8 cellular contexts compared by ENCODE assay signal in the genomic region with DNA sequence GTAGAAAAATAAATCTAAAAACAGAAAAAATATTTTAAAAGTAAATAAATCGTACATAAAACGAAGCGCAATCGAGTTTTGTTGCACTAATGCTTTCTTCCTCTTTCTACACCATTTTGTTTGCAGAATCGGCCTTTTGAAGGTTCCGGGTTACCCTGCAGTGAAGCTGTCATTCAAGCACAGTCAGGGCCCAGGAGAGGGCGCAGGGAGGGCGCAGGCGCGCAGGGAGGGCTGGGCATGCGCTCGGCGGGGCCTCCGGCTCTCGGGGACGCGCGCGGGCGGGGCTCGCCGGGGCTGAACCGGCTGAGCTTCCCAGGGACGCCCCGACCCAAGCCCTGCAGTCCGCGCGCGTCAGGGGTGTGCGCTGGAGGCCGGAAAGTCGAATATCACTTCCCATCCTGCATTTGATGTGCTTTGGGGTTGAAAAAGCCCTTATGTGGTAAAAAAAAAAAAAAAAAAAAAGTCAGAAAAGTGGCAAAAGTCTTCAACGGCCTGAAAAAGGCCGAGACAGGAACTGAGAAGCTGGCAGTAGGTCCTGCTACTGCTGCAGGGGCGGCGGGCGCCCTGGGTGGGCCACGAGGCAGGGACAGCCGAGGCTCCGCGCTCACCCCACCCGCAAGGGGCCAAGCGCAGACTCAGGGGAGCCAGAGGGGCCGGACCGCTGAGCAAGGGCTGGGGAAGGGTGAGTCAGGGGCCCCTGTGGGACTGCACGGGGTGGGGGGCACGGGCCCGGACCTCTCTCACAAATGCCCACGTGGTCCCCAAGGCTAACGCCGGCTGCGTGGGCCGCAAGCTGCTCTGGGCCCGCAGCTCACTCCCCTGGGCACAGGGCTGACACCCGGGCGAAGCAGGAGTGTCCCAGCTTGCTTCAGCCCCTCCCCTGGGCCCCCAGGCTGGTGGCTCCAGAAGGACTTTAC. TPM values are rescaled to one million over a fixed set of nuclear protein-coding genes. Genes with fewer than 3 reads are reported as not detected.
DNase-seq lines count a peak whose midpoint lies in the region; ATAC-seq and TF ChIP-seq lines count a peak whose summit lies in the region.

No MANE protein-coding gene starts in this region.

- no peaks in the 10 kb centered on the region for H3K9me3 ChIP-seq in BE2C

- H3K4me3 Mint-ChIP-seq in mesothelial cell of epicardium: peak overlapping the region; percentile 60

- no peaks in the 10 kb centered on the region for H3K27me3 ChIP-seq in BE2C

- DNase-seq in BE2C (peak; percentile 93), NOMO-1 treated with DMSO at 0.1 percent for 48 hours (lab: John Stamatoyannopoulos, UW; ENCODE audit: unreplicated experiment) (peak; percentile 95), activated T-cell treated with anti-CD3 and anti-CD28 coated beads for 1 hour (ENCODE audit: low read depth) (peak; percentile 78), epidermal melanocyte (ENCODE audit: insufficient read length, low spot score) (peak; percentile 90), mesothelial cell of epicardium (ENCODE audit: low spot score in 2 of 2, unreplicated experiment in 2 of 2) (peak; percentile 82 to 93)
- peak; percentile 73 for DNase-seq in stimulated activated CD8-positive, alpha-beta memory T cell treated with anti-CD3 and anti-CD28 coated beads, Interleukin-15, amount 100 ng/mL, for 24 hours (ENCODE audit: low read depth)

- peaks cover 11% of the 10 kb centered on the region for H3K4me1 Mint-ChIP-seq in mesothelial cell of epicardium

- H3K27ac Mint-ChIP-seq in mesothelial cell of epicardium: peak overlapping the region; percentile 63

- H3K27me3 Mint-ChIP-seq in mesothelial cell of epicardium (ENCODE audit: low read depth): no peaks in the 10 kb centered on the region

- peak overlapping the region; percentile 52 for H3K4me3 ChIP-seq in BE2C (ENCODE audit: low read depth, low read length)

- no peaks in the 10 kb centered on the region for H3K36me3 ChIP-seq in BE2C

- no peaks in the 10 kb centered on the region for H3K36me3 Mint-ChIP-seq in mesothelial cell of epicardium

- peaks cover 28% of the 10 kb centered on the region for H3K9me3 Mint-ChIP-seq in mesothelial cell of epicardium

- ATAC-seq in GM19324 (IDR thresholded peaks at IDR 0.05; ENCODE audit: low FRiP score, unreplicated experiment) (peak; percentile 70), HG03457 (IDR thresholded peaks at IDR 0.05; ENCODE audit: unreplicated experiment) (peak; percentile 100)

- TF ChIP-seq CTCF in BE2C (IDR thresholded peaks at IDR 0.05; ENCODE audit: low read depth, low read length) (peak; percentile 49), mesothelial cell of epicardium (IDR thresholded peaks at IDR 0.05; ENCODE audit: unreplicated experiment) (no peak)

- H3K4me1 ChIP-seq in BE2C: no peaks in the 10 kb centered on the region

RNA-seq across cellular contexts. Expression of gene THBS2, which starts 40.5 kb away (rescaled TPM):
- polyA plus RNA-seq in BE2C (2012; ENCODE audit: insufficient read depth, insufficient read length, low read depth): 0.46 TPM
- total RNA-seq in mesothelial cell of epicardium: 15.3 to 20.4 TPM (median 18.6 TPM) in 3 replicates

Comparison
In these comparisons a context has a peak if more than half of its experiments do, and no peak if none do; other contexts are left out.
1. Peak in every context shown above with its lines: DNase-seq, ATAC-seq and H3K4me3 ChIP-seq.